Comparison of ENCODE assay signal across 24 cellular contexts in genomic region chr11:133171374-133171773, GRCh38.
"Had no signal": no experiment of that assay in that cellular context is flagged by ENCODE, and none has a peak within 500 bp of the region (broad histone marks: within the 10 kb centered on the region; RNA-seq: fewer than 3 reads in every experiment).

No MANE protein-coding gene starts in this region.

- H3K27me3 Mint-ChIP-seq: IgD-negative memory B cell had no signal

- H3K27ac ChIP-seq: KMS-11, SJSA1, SK-N-MC had no signal

- H3K36me3 ChIP-seq: SJSA1 had no signal

- H3K9me3 ChIP-seq: SJSA1 had no signal

- H3K4me2 ChIP-seq: KMS-11 had no signal

- H3K27ac Mint-ChIP-seq: IgD-negative memory B cell had no signal

- H3K4me3 ChIP-seq: K562, SJSA1, SK-N-MC had no signal

- H3K9ac ChIP-seq: KMS-11 had no signal

- H3K36me3 Mint-ChIP-seq: IgD-negative memory B cell had no signal

- H3K27me3 ChIP-seq: SJSA1 had no signal

- ATAC-seq: K562 had no signal

- DNase-seq: Kasumi-1, MM.1S, NCI-H1092 treated with DMSO at 0.1 percent for 48 hours, NCI-H1436, NCI-H1694 treated with DMSO at 0.1 percent for 48 hours, NCI-H1930, NCI-H2081, NCI-H2107, NCI-H2171 treated with DMSO at 0.1 percent for 48 hours, NCI-H226, NCI-H446, NCI-H510A, NCI-H524 treated with DMSO at 0.1 percent for 48 hours, NCI-H69, NCI-H774, Right ventricle myocardium superior, RPMI8226, SIG-M5 had no signal

- FAIRE-seq: K562, RCC 7860 had no signal

- H3K4me1 ChIP-seq: SJSA1 had no signal

- H3K4me1 Mint-ChIP-seq: IgD-negative memory B cell had no signal

- H3K4me3 Mint-ChIP-seq: IgD-negative memory B cell had no signal
